Comparison of ENCODE assay signal across 9 cellular contexts in genomic region chr7:29806793-29807178, GRCh38. TPM values are rescaled to one million over a fixed set of nuclear protein-coding genes. Genes with fewer than 3 reads are reported as not detected.
A peak's percentile ranks its signal among the peaks of the same experiment; 100 is the strongest.
DNase-seq lines count a peak whose midpoint lies in the region; ATAC-seq and TF ChIP-seq lines count a peak whose summit lies in the region.
"Had no signal": no experiment of that assay in that cellular context is flagged by ENCODE, and none has a peak within 500 bp of the region (broad histone marks: within the 10 kb centered on the region; RNA-seq: fewer than 3 reads in every experiment).

No MANE protein-coding gene starts in this region.

- no peaks in the 10 kb centered on the region for H3K9me3 Mint-ChIP-seq in GM23338
- no peaks in the 10 kb centered on the region for H3K9me3 Mint-ChIP-seq in activated naive CD8-positive, alpha-beta T cell treated with anti-CD3 and anti-CD28 coated beads, Interleukin-2, amount 50 U/mL, for 24 hours

- H3K4me3 Mint-ChIP-seq in GM23338, result peak overlapping the region; percentile 80
- peak overlapping the region; percentile 38 for H3K4me3 Mint-ChIP-seq in activated naive CD8-positive, alpha-beta T cell treated with anti-CD3 and anti-CD28 coated beads, Interleukin-2, amount 50 U/mL, for 24 hours

- peaks cover 23% of the 10 kb centered on the region for H3K27me3 Mint-ChIP-seq in GM23338 (ENCODE audit: insufficient read depth, low read depth, poor library complexity)
- peaks cover 68% of the 10 kb centered on the region for H3K27me3 Mint-ChIP-seq in activated naive CD8-positive, alpha-beta T cell treated with anti-CD3 and anti-CD28 coated beads, Interleukin-2, amount 50 U/mL, for 24 hours

- no peaks in the 10 kb centered on the region for H3K9me2 ChIP-seq in GM23338 (ENCODE audit: insufficient read depth)

- H3K27me3 ChIP-seq in GM23338 (ENCODE audit: insufficient read depth) (peaks cover 38% of the 10 kb centered on the region), gastrocnemius medialis (no peaks in the 10 kb centered on the region)

- H3K4me1 Mint-ChIP-seq in GM23338, result peaks cover 9% of the 10 kb centered on the region
- peaks cover 3% of the 10 kb centered on the region for H3K4me1 Mint-ChIP-seq in activated naive CD8-positive, alpha-beta T cell treated with anti-CD3 and anti-CD28 coated beads, Interleukin-2, amount 50 U/mL, for 24 hours

- H3K36me3 Mint-ChIP-seq in GM23338 (ENCODE audit: low read depth), result no peaks in the 10 kb centered on the region
- no peaks in the 10 kb centered on the region for H3K36me3 Mint-ChIP-seq in activated naive CD8-positive, alpha-beta T cell treated with anti-CD3 and anti-CD28 coated beads, Interleukin-2, amount 50 U/mL, for 24 hours (ENCODE audit: low read depth)

- peaks cover 13% of the 10 kb centered on the region; the same call in 1 of the 2 replicates for H3F3A ChIP-seq in GM23338 (replicated peaks; ENCODE audit: low read depth)

- H3K27ac ChIP-seq in GM23338 (ENCODE audit: low read depth) (no peak overlapping the region), gastrocnemius medialis (peak overlapping the region; percentile 84 to 96 (median 94))

- no peaks in the 10 kb centered on the region for H3K36me3 ChIP-seq in GM23338 (ENCODE audit: insufficient read depth)
- no peaks in the 10 kb centered on the region for H3K36me3 ChIP-seq in gastrocnemius medialis

- TF ChIP-seq POLR2A in gastrocnemius medialis (IDR thresholded peaks at IDR 0.05), result no peak

- peak overlapping the region; percentile 84 for H2AFZ ChIP-seq in GM23338

- DNase-seq in GM23338 (ENCODE audit: low spot score) (peak; percentile 51), gastrocnemius medialis (peak in 1 of 2 donors; percentile 26), SW 1271 (lab: John Stamatoyannopoulos, UW) (no peak), DMS114 treated with DMSO at 0.1 percent for 48 hours (lab: John Stamatoyannopoulos, UW; ENCODE audit: unreplicated experiment) (no peak)
- DNase-seq in activated naive CD8-positive, alpha-beta T cell treated with anti-CD3 and anti-CD28 coated beads, Interleukin-2, amount 50 U/mL, for 24 hours, result no peak
- DNase-seq in stimulated activated naive CD4-positive, alpha-beta T cell treated with Interleukin-2 at 50 U/mL for 16 hours (lab: John Stamatoyannopoulos, UW), result no peak
- DNase-seq: activated CD4-positive, alpha-beta T cell treated with anti-CD3 and anti-CD28 coated beads for 1 hour had no signal

- no peaks in the 10 kb centered on the region; the same call in 1 of the 2 replicates for H4K20me1 ChIP-seq in GM23338 (replicated peaks; ENCODE audit: insufficient read depth)

- in situ Hi-C loops in gastrocnemius medialis (cut with MboI; ENCODE audit: low sequenced_read_pairs in 4 of 4), result no loop called here

- no peaks in the 10 kb centered on the region for H3K9me3 ChIP-seq in iPS-18c (ENCODE audit: control insufficient read depth, insufficient read depth, low read length)
- no peaks in the 10 kb centered on the region for H3K9me3 ChIP-seq in gastrocnemius medialis

- H3K4me1 ChIP-seq in GM23338 (ENCODE audit: insufficient read depth), result no peaks in the 10 kb centered on the region; the same call in 1 of the 2 replicates
- H3K4me1 ChIP-seq in gastrocnemius medialis, result peaks cover 37 to 39% of the 10 kb centered on the region in 2 donors

- H3K4me2 ChIP-seq in GM23338, result peak overlapping the region; percentile 88

- H3K27ac Mint-ChIP-seq in GM23338, result no peak overlapping the region
- H3K27ac Mint-ChIP-seq in activated naive CD8-positive, alpha-beta T cell treated with anti-CD3 and anti-CD28 coated beads, Interleukin-2, amount 50 U/mL, for 24 hours, result no peak overlapping the region

- intact Hi-C loops in gastrocnemius medialis (cut with DNase I; ENCODE audit: low total_unique reads), result loop anchor here (1.0 to 5.0 kb wide), 5 partner anchors 26 to 220 kb away; partner anchors contain the start of gene FKBP14

- H3K79me2 ChIP-seq in GM23338 (replicated peaks; ENCODE audit: insufficient read depth), result no peaks in the 10 kb centered on the region

- TF ChIP-seq CTCF in GM23338 (conservative IDR thresholded peaks at IDR 0.05; ENCODE audit: low read depth in 2 of 2), result no peak
- no peak for TF ChIP-seq CTCF in gastrocnemius medialis (IDR thresholded peaks at IDR 0.05 in 4 of 5, conservative IDR thresholded peaks at IDR 0.05 in 1 of 5)

- ATAC-seq in GM23338, result no peak; the same call in 2 of the 3 replicates
- no peak for ATAC-seq in activated naive CD8-positive, alpha-beta T cell treated with anti-CD3 and anti-CD28 coated beads, Interleukin-2, amount 50 U/mL, for 24 hours
- ATAC-seq in gastrocnemius medialis, result peak; percentile 31 to 42
- no peak for ATAC-seq in HG03342 (IDR thresholded peaks at IDR 0.05; ENCODE audit: unreplicated experiment)

- H3K4me3 ChIP-seq in GM23338 (peak overlapping the region; percentile 79), iPS-18c (ENCODE audit: insufficient read depth, low read depth, low read length) (peak overlapping the region; percentile 73), gastrocnemius medialis (peak overlapping the region; percentile 59 to 82 (median 72))

TF ChIP-seq in GM23338, 12 proteins besides CTCF, POLR2A, EP300 and RAD21 (continues in another document):
- TF ChIP-seq POLR2AphosphoS5 (IDR thresholded peaks at IDR 0.05; ENCODE audit: low read depth) (no peak), REST (IDR thresholded peaks at IDR 0.05; ENCODE audit: unreplicated experiment) (no peak), NANOG (IDR thresholded peaks at IDR 0.05; ENCODE audit: borderline replicate concordance) (no peak), ZNF114 (CRISPR knock-in tag; IDR thresholded peaks at IDR 0.05) (no peak), STAT1 (IDR thresholded peaks at IDR 0.05; ENCODE audit: unreplicated experiment) (no peak), ZNF331 (CRISPR knock-in tag; IDR thresholded peaks at IDR 0.05; ENCODE audit: low read depth) (no peak)

RNA-seq across cellular contexts. Expression of gene WIPF3, which starts 0.5 kb away (rescaled TPM):
- total RNA-seq in GM23338 (2014; rRNA removed; shearing (Covaris generic)), result 5.7 and 5.9 TPM in 2 replicates
- 10.0 and 11.4 TPM in 2 replicates for polyA plus RNA-seq in GM23338 (2016; fragmentation: Nextera tagmentation; extraction: Ambion mirVana)
- total RNA-seq in gastrocnemius medialis, result 1 to 10 TPM; 4.2 to 9.9 (median 8.3) TPM

Comparison
In these comparisons a context has a peak if more than half of its experiments do, and no peak if none do; other contexts are left out.
1. ATAC-seq: peak in gastrocnemius medialis (2 of 2); none in GM23338 (single experiment), activated naive CD8-positive, alpha-beta T cell treated with anti-CD3 and anti-CD28 coated beads, Interleukin-2, amount 50 U/mL, for 24 hours (single experiment) and HG03342 (single experiment).
2. Peak in every context shown above with its lines, with median percentiles within 50 percentile points of each other: H3K4me3 ChIP-seq.